ENCODE assay signal across 13 cellular contexts in the genomic region with DNA sequence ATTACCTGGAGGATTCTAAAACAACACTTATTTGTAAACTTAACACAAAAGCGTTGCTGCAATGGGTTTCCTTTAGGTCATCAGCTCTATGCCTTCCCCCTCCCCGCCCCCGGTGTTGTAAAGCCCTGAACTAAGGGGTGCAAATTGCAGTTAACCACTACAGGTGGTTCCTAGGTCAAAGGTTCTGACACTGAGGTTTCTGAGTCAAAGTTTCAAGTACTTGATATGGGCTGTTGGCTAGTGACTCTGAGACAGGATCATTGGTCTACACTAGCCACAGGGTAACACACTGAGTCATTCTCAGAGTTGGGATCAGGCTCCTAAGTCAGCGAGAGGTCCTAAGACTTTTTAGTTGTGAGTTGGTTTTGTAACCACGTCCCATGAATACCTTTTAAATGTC. TPM values are rescaled to one million over a fixed set of nuclear protein-coding genes. Genes with fewer than 3 reads are reported as not detected.
A peak's percentile ranks its signal among the peaks of the same experiment; 100 is the strongest.
DNase-seq lines count a peak whose midpoint lies in the region; ATAC-seq and TF ChIP-seq lines count a peak whose summit lies in the region.
"Had no signal": no experiment of that assay in that cellular context is flagged by ENCODE, and none has a peak within 500 bp of the region (broad histone marks: within the 10 kb centered on the region; RNA-seq: fewer than 3 reads in every experiment).

No MANE protein-coding gene starts in this region.

- H3K4me1 ChIP-seq in foreskin keratinocyte (peaks cover 7% of the 10 kb centered on the region), thyroid gland (peaks cover 0 to 5% of the 10 kb centered on the region in 2 donors)

- peaks cover 26% of the 10 kb centered on the region for H3K4me1 Mint-ChIP-seq in activated CD4-positive, alpha-beta memory T cell treated with anti-CD3 and anti-CD28 coated beads for 36 hours (ENCODE audit: low read depth)
- H3K4me1 Mint-ChIP-seq in stimulated activated effector memory CD8-positive, alpha-beta T cell treated with anti-CD3 and anti-CD28 coated beads, Interleukin-12 subunit alpha, Interleukin-12 subunit beta, amount 100 ng/mL, for 72 hours = peaks cover 23% of the 10 kb centered on the region

- H3K27ac Mint-ChIP-seq in activated CD4-positive, alpha-beta memory T cell treated with anti-CD3 and anti-CD28 coated beads for 36 hours = peak overlapping the region; percentile 20
- peak overlapping the region; percentile 52 for H3K27ac Mint-ChIP-seq in stimulated activated effector memory CD8-positive, alpha-beta T cell treated with anti-CD3 and anti-CD28 coated beads, Interleukin-12 subunit alpha, Interleukin-12 subunit beta, amount 100 ng/mL, for 72 hours

- intact Hi-C loops in activated CD4-positive, alpha-beta memory T cell treated with anti-CD3 and anti-CD28 coated beads for 36 hours (cut with micrococcal nuclease) = loop anchor here (1.0 to 5.0 kb wide), 4 partner anchors 9 to 64 kb away; partner anchors contain the start of gene CKAP2L
- intact Hi-C loops in thyroid gland (cut with DNase I) = no loop called here

- H3K36me3 ChIP-seq in thyroid gland = no peaks in the 10 kb centered on the region

- no peak overlapping the region for H3K27ac ChIP-seq in foreskin keratinocyte
- no peak overlapping the region for H3K27ac ChIP-seq in thyroid gland
- H3K27ac ChIP-seq: GM23248 had no signal

- H3K27me3 ChIP-seq in foreskin keratinocyte (no peaks in the 10 kb centered on the region), thyroid gland (no peaks in the 10 kb centered on the region)

- no peak overlapping the region for H3K4me3 Mint-ChIP-seq in activated CD4-positive, alpha-beta memory T cell treated with anti-CD3 and anti-CD28 coated beads for 36 hours
- peak overlapping the region; percentile 11 for H3K4me3 Mint-ChIP-seq in stimulated activated effector memory CD8-positive, alpha-beta T cell treated with anti-CD3 and anti-CD28 coated beads, Interleukin-12 subunit alpha, Interleukin-12 subunit beta, amount 100 ng/mL, for 72 hours

- no peaks in the 10 kb centered on the region for H3K9me3 ChIP-seq in thyroid gland

- DNase-seq in activated CD8-positive, alpha-beta memory T cell treated with anti-CD3 and anti-CD28 coated beads for 24 hours = peak; percentile 65
- no peak for DNase-seq in activated CD8-positive, alpha-beta memory T cell treated with anti-CD3 and anti-CD28 coated beads, Interleukin-2, amount 50 U/mL, for 4 hours
- DNase-seq in activated CD4-positive, alpha-beta memory T cell treated with anti-CD3 and anti-CD28 coated beads for 36 hours = peak; percentile 73
- DNase-seq in stimulated activated effector memory CD8-positive, alpha-beta T cell treated with anti-CD3 and anti-CD28 coated beads, Interleukin-12 subunit alpha, Interleukin-12 subunit beta, amount 100 ng/mL, for 72 hours (ENCODE audit: low spot score in 2 of 2) = peak in 1 of 2 donors; percentile 65
- DNase-seq in DMS114 treated with DMSO at 0.1 percent for 48 hours (lab: John Stamatoyannopoulos, UW; ENCODE audit: unreplicated experiment) = no peak
- DNase-seq in foreskin keratinocyte = no peak
- DNase-seq in thyroid gland = no peak
- DNase-seq: ACHN; activated effector memory CD4-positive, alpha-beta T cell treated with Interleukin-2 at 50 U/mL for 16 hours; GM23248; NCI-H510A treated with DMSO at 0.1 percent for 48 hours had no signal

- 84 to 85% methylated on average over 5 of the region's 5 CpGs for WGBS in thyroid gland, 2 donors

- TF ChIP-seq CTCF in foreskin keratinocyte (conservative IDR thresholded peaks at IDR 0.05) (no peak), thyroid gland (IDR thresholded peaks at IDR 0.05) (no peak)

- H3K9me3 Mint-ChIP-seq in activated CD4-positive, alpha-beta memory T cell treated with anti-CD3 and anti-CD28 coated beads for 36 hours = no peaks in the 10 kb centered on the region
- no peaks in the 10 kb centered on the region for H3K9me3 Mint-ChIP-seq in stimulated activated effector memory CD8-positive, alpha-beta T cell treated with anti-CD3 and anti-CD28 coated beads, Interleukin-12 subunit alpha, Interleukin-12 subunit beta, amount 100 ng/mL, for 72 hours

- no peaks in the 10 kb centered on the region for H3K27me3 Mint-ChIP-seq in activated CD4-positive, alpha-beta memory T cell treated with anti-CD3 and anti-CD28 coated beads for 36 hours

- H3K4me3 ChIP-seq in thyroid gland (replicated peaks in 1 of 3) = no peak overlapping the region
- H3K4me3 ChIP-seq: GM23248 had no signal

- no peak for TF ChIP-seq POLR2A in thyroid gland (IDR thresholded peaks at IDR 0.05)

- POLR2A ChIA-PET in activated CD4-positive, alpha-beta memory T cell treated with anti-CD3 and anti-CD28 coated beads for 36 hours (lab: Charles Lee) = interaction anchor here (0.6 kb wide), 1 partner anchor 129 kb away, joined by 3 read pairs; no protein-coding TSS in a partner anchor

- H3K36me3 Mint-ChIP-seq in activated CD4-positive, alpha-beta memory T cell treated with anti-CD3 and anti-CD28 coated beads for 36 hours = no peaks in the 10 kb centered on the region
- no peaks in the 10 kb centered on the region for H3K36me3 Mint-ChIP-seq in stimulated activated effector memory CD8-positive, alpha-beta T cell treated with anti-CD3 and anti-CD28 coated beads, Interleukin-12 subunit alpha, Interleukin-12 subunit beta, amount 100 ng/mL, for 72 hours

- ATAC-seq in HG02884 (IDR thresholded peaks at IDR 0.05; ENCODE audit: unreplicated experiment) = peak; percentile 73
- peak; percentile 97 for ATAC-seq in stimulated activated effector memory CD8-positive, alpha-beta T cell treated with anti-CD3 and anti-CD28 coated beads, Interleukin-12 subunit alpha, Interleukin-12 subunit beta, amount 100 ng/mL, for 72 hours
- ATAC-seq in foreskin keratinocyte = no peak

- CTCF ChIA-PET in activated CD4-positive, alpha-beta memory T cell treated with anti-CD3 and anti-CD28 coated beads for 36 hours (lab: Charles Lee) = interaction anchor here (0.9 to 1.2 kb wide), 2 partner anchors 13 to 72 kb away, joined by 3 read pairs; no protein-coding TSS in a partner anchor

RNA-seq across cellular contexts. Expression of gene IL1B, which starts 15.4 kb away (rescaled TPM):
- total RNA-seq in activated CD4-positive, alpha-beta memory T cell treated with anti-CD3 and anti-CD28 coated beads for 36 hours = under 1 TPM in 1 of 2 experiments, not detected in 1; 0.44 TPM
- total RNA-seq in foreskin keratinocyte (84.8 and 98.9 TPM in 2 replicates), thyroid gland (1 to 10 TPM in 1 of 4 donors, under 1 TPM in 1, not detected in 2; 0.27 to 1.3 TPM)
- polyA plus RNA-seq in foreskin keratinocyte = 69.6 and 88.5 TPM in 2 replicates
- polyA plus RNA-seq: neural cell had no signal

RNA-seq across cellular contexts. Expression of gene IL1A, which starts 36.8 kb away (rescaled TPM):
- 10 to 100 TPM; 15.7 to 16.4 TPM for total RNA-seq in activated CD4-positive, alpha-beta memory T cell treated with anti-CD3 and anti-CD28 coated beads for 36 hours
- 263 and 311 TPM in 2 replicates for total RNA-seq in foreskin keratinocyte
- 156 and 231 TPM in 2 replicates for polyA plus RNA-seq in foreskin keratinocyte
- under 1 TPM in 1 of 4 donors, not detected in 3; 0.40 TPM for total RNA-seq in thyroid gland
- polyA plus RNA-seq: GM23248 had no signal

RNA-seq across cellular contexts. Expression of gene CKAP2L, which starts 56.7 kb away (rescaled TPM):
- 10 to 100 TPM; 42.1 to 46.1 TPM for total RNA-seq in activated CD4-positive, alpha-beta memory T cell treated with anti-CD3 and anti-CD28 coated beads for 36 hours
- total RNA-seq in foreskin keratinocyte (30.1 and 40.8 TPM in 2 replicates), thyroid gland (under 1 TPM in 3 of 4 donors, not detected in 1; 0.13 to 0.29 (median 0.22) TPM)
- 9.2 and 13.4 TPM in 2 replicates for polyA plus RNA-seq in foreskin keratinocyte

Comparison
In these comparisons a context has a peak if more than half of its experiments do, and no peak if none do; other contexts are left out.
1. DNase-seq: peak in activated CD8-positive, alpha-beta memory T cell treated with anti-CD3 and anti-CD28 coated beads for 24 hours (single experiment) and activated CD4-positive, alpha-beta memory T cell treated with anti-CD3 and anti-CD28 coated beads for 36 hours (single experiment); none in activated CD8-positive, alpha-beta memory T cell treated with anti-CD3 and anti-CD28 coated beads, Interleukin-2, amount 50 U/mL, for 4 hours (single experiment), DMS114 treated with DMSO at 0.1 percent for 48 hours (single experiment), foreskin keratinocyte (0 of 2) and thyroid gland (0 of 2).
2. RNA of gene IL1B, which starts 15.4 kb away (total RNA-seq): 84.8 to 98.9 TPM in foreskin keratinocyte; 0.44 TPM in activated CD4-positive, alpha-beta memory T cell treated with anti-CD3 and anti-CD28 coated beads for 36 hours and 0.27 to 1.3 TPM in thyroid gland; every median in the first group is over 10 times any median in the second.
3. RNA of gene IL1A, which starts 36.8 kb away (total RNA-seq): 263 to 311 TPM in foreskin keratinocyte; 15.7 to 16.4 TPM in activated CD4-positive, alpha-beta memory T cell treated with anti-CD3 and anti-CD28 coated beads for 36 hours and 0.40 TPM in thyroid gland; every median in the first group is over 10 times any median in the second.
4. RNA of gene CKAP2L, which starts 56.7 kb away (total RNA-seq): 42.1 to 46.1 TPM in activated CD4-positive, alpha-beta memory T cell treated with anti-CD3 and anti-CD28 coated beads for 36 hours and 30.1 to 40.8 TPM in foreskin keratinocyte; 0.13 to 0.29 TPM in thyroid gland; every median in the first group is over 10 times any median in the second.